8 cellular contexts compared by ENCODE assay signal in genomic region chr6:131950767-131951575, GRCh38. TPM values are rescaled to one million over a fixed set of nuclear protein-coding genes. Genes with fewer than 3 reads are reported as not detected.
A peak's percentile ranks its signal among the peaks of the same experiment; 100 is the strongest.
DNase-seq lines count a peak whose midpoint lies in the region; ATAC-seq and TF ChIP-seq lines count a peak whose summit lies in the region.

TSS of gene CCN2 (minus strand) at chr6:131951372. CDS start at chr6:131951172, 200 bp downstream.

- no peak within 1 kb of the TSS for H3K27ac Mint-ChIP-seq in activated T-cell treated with anti-CD3 and anti-CD28 coated beads, Interleukin-2, amount 50 U/mL, for 72 hours
- H3K27ac Mint-ChIP-seq in naive B cell = peak within 1 kb of the TSS in 3 of 6 donors; percentile 21 to 92 (median 34)

- H3K27ac ChIP-seq in aorta (ENCODE audit: low read depth in 1 of 2, low read length in 2 of 2) = peak within 1 kb of the TSS; percentile 95 to 98

- peak within 1 kb of the TSS; percentile 72 to 88 for H3K4me3 Mint-ChIP-seq in activated T-cell treated with anti-CD3 and anti-CD28 coated beads, Interleukin-2, amount 50 U/mL, for 72 hours
- H3K4me3 Mint-ChIP-seq in naive B cell = peak within 1 kb of the TSS; percentile 89 to 96 (median 92)

- peaks cover 80% of the 10 kb centered on the region for H3K27me3 Mint-ChIP-seq in activated T-cell treated with anti-CD3 and anti-CD28 coated beads, Interleukin-2, amount 50 U/mL, for 72 hours (ENCODE audit: low read depth)
- peaks cover 5 to 26% (median 25%) of the 10 kb centered on the region in 3 donors for H3K27me3 Mint-ChIP-seq in naive B cell

- H3K9me3 ChIP-seq in aorta (ENCODE audit: control insufficient read depth, low read length) = no peaks in the 10 kb centered on the region

- H3K4me1 Mint-ChIP-seq in activated T-cell treated with anti-CD3 and anti-CD28 coated beads, Interleukin-2, amount 50 U/mL, for 72 hours (ENCODE audit: low read depth) = peaks cover 14% of the 10 kb centered on the region
- peaks cover 21 to 33% (median 27%) of the 10 kb centered on the region in 3 donors for H3K4me1 Mint-ChIP-seq in naive B cell

- H3K4me3 ChIP-seq in fibroblast of villous mesenchyme (ENCODE audit: low read depth, low read length) (peak within 1 kb of the TSS; percentile 78), aorta (ENCODE audit: low read length in 2 of 2) (peak within 1 kb of the TSS; percentile 56 to 72)

- peaks cover 2 to 7% of the 10 kb centered on the region in 2 donors for H3K4me1 ChIP-seq in aorta (ENCODE audit: control insufficient read depth in 1 of 2, insufficient read depth in 2 of 2, low read length in 2 of 2)

- H3K9me3 Mint-ChIP-seq in activated T-cell treated with anti-CD3 and anti-CD28 coated beads, Interleukin-2, amount 50 U/mL, for 72 hours = no peaks in the 10 kb centered on the region
- no peaks in the 10 kb centered on the region for H3K9me3 Mint-ChIP-seq in naive B cell

- H3K36me3 ChIP-seq in aorta (ENCODE audit: control insufficient read depth in 1 of 2, insufficient read depth in 2 of 2, low read length in 1 of 2) = peaks cover 3 to 5% of the 10 kb centered on the region in 2 donors

- WGBS in aorta, 2 donors = 0 to 1% methylated on average over 79 to 97 of the region's 97 CpGs

- peaks cover 0 to 2% of the 10 kb centered on the region in 2 donors for H3K36me3 Mint-ChIP-seq in activated T-cell treated with anti-CD3 and anti-CD28 coated beads, Interleukin-2, amount 50 U/mL, for 72 hours (ENCODE audit: insufficient read depth in 2 of 2)
- H3K36me3 Mint-ChIP-seq in naive B cell = no peaks in the 10 kb centered on the region

- TF ChIP-seq CTCF in fibroblast of villous mesenchyme (IDR thresholded peaks at IDR 0.05; ENCODE audit: insufficient read depth, low read depth, low read length) = no peak

- intact Hi-C loops in aorta (cut with DNase I) = loop anchor here (5.0 kb wide), 4 partner anchors 46 to 206 kb away; no protein-coding TSS in a partner anchor

- H3K27me3 ChIP-seq in aorta (ENCODE audit: control insufficient read depth in 1 of 2, insufficient read depth in 2 of 2, low read length in 1 of 2) = no peaks in the 10 kb centered on the region

- DNase-seq in ELF-1 (ENCODE audit: low read depth, low spot score) = peak; percentile 99
- DNase-seq in activated T-cell treated with anti-CD3 and anti-CD28 coated beads, Interleukin-2, amount 50 U/mL, for 72 hours = peak; percentile 6 to 8
- DNase-seq in fibroblast of villous mesenchyme (ENCODE audit: low read depth) = peak; percentile 94
- DNase-seq in naive B cell = peak; percentile 29
- peak; percentile 91 to 96 for DNase-seq in aorta

- ATAC-seq in HG02973 (IDR thresholded peaks at IDR 0.05; ENCODE audit: unreplicated experiment) = peak; percentile 31
- ATAC-seq in activated T-cell treated with anti-CD3 and anti-CD28 coated beads, Interleukin-2, amount 50 U/mL, for 72 hours (replicated peaks in 1 of 2) = peak; percentile 32 to 50
- peak; percentile 70 for ATAC-seq in naive B cell (ENCODE audit: low read depth in 2 of 2)
- ATAC-seq in aorta (ENCODE audit: low FRiP score) = peak; percentile 76
- no peak for ATAC-seq in GM19328 (IDR thresholded peaks at IDR 0.05; ENCODE audit: unreplicated experiment)
- no peak for ATAC-seq in GM18520 (IDR thresholded peaks at IDR 0.05; ENCODE audit: unreplicated experiment)

RNA-seq across cellular contexts. Expression of gene CCN2, which starts in this region (rescaled TPM):
- not detected for total RNA-seq in activated T-cell treated with anti-CD3 and anti-CD28 coated beads, Interleukin-2, amount 50 U/mL, for 72 hours
- total RNA-seq in fibroblast of villous mesenchyme (177 and 217 TPM in 2 replicates), aorta (1,000 to 10,000 TPM in 1 of 2 donors, 100 to 1,000 TPM in 1; 588 to 1,507 TPM)
- polyA plus RNA-seq in naive B cell (ENCODE audit: low read depth in 6 of 6) (1 to 10 TPM in 5 of 6 donors, not detected in 1; 1.3 to 7.9 (median 3.5) TPM), aorta (100 to 1,000 TPM; 221 to 957 TPM)

Comparison
In these comparisons a context has a peak if more than half of its experiments do, and no peak if none do; other contexts are left out.
1. RNA of gene CCN2 (total RNA-seq): 588 to 1,507 TPM in aorta and 177 to 217 TPM in fibroblast of villous mesenchyme; not detected in activated T-cell treated with anti-CD3 and anti-CD28 coated beads, Interleukin-2, amount 50 U/mL, for 72 hours; every median in the first group is over 100 times any median in the second.
2. RNA of gene CCN2 (polyA plus RNA-seq): 221 to 957 TPM in aorta; 1.3 to 7.9 TPM in naive B cell; every median in the first group is over 10 times any median in the second.
3. Peak in DNase-seq and ATAC-seq in activated T-cell treated with anti-CD3 and anti-CD28 coated beads, Interleukin-2, amount 50 U/mL, for 72 hours; RNA of the gene not detected or under 1 TPM.
4. DNase-seq: peak in every context shown above with its lines; median percentile 99 in ELF-1; 94 in fibroblast of villous mesenchyme; 94 in aorta; 29 in naive B cell; 7 in activated T-cell treated with anti-CD3 and anti-CD28 coated beads, Interleukin-2, amount 50 U/mL, for 72 hours.
5. ATAC-seq: peak in HG02973 (single experiment), naive B cell (2 of 2) and aorta (single experiment); none in GM19328 (single experiment) and GM18520 (single experiment).